ENCODE assay signal across 27 cellular contexts in genomic region chr7:155173905-155174304, GRCh38.
"Had no signal": no experiment of that assay in that cellular context is flagged by ENCODE, and none has a peak within 500 bp of the region (broad histone marks: within the 10 kb centered on the region; RNA-seq: fewer than 3 reads in every experiment).

No MANE protein-coding gene starts in this region.

- H3K4me3 ChIP-seq: gastrocnemius medialis, lower lobe of right lung, ovary, psoas muscle, skin epidermis, spleen, testis, tibial artery, upper lobe of left lung had no signal

- ATAC-seq: esophagus mucosa; gastrocnemius medialis; left ventricle myocardium superior; lower lobe of right lung; naive thymus-derived CD8-positive, alpha-beta T cell; psoas muscle; right cardiac atrium; stimulated activated memory B cell treated with anti-CD40 and anti-IgM and Interleukin-4, amounts not matched to agents 10 μg/mL and 1 μg/mL and 100 μg/mL, for 72 hours; stimulated activated naive CD8-positive, alpha-beta T cell treated with anti-CD3 and anti-CD28 coated beads, Interleukin-15, Interleukin-2, amounts not matched to agents 100 U/mL and 50 U/mL, for 24 hours had no signal

- H3K36me3 ChIP-seq: gastrocnemius medialis, lower lobe of right lung, ovary, spleen, tibial artery, upper lobe of left lung had no signal

- H3K9me3 ChIP-seq: gastrocnemius medialis, lower lobe of right lung, ovary, psoas muscle, testis, tibial artery had no signal

- H3K27ac ChIP-seq: epithelial cell of prostate, gastrocnemius medialis, lower lobe of right lung, ovary, psoas muscle, skin epidermis, spleen, testis, tibial artery, upper lobe of left lung had no signal

- DNase-seq: effector CD8-positive, alpha-beta T cell; endodermal cell; foreskin fibroblast; gastrocnemius medialis; head of caudate nucleus; left ventricle myocardium superior; lower lobe of right lung; naive thymus-derived CD8-positive, alpha-beta T cell; nephron progenitor cell; nucleus accumbens; ovary; posterior cingulate gyrus; psoas muscle; right cardiac atrium; spleen; stimulated activated CD4-positive, alpha-beta T cell treated with anti-CD3 and anti-CD28 coated beads, Interleukin-4, amount 100 ng/mL, for 4 hours; stimulated activated naive CD8-positive, alpha-beta T cell treated with anti-CD3 and anti-CD28 coated beads, Interleukin-15, Interleukin-2, amounts not matched to agents 100 U/mL and 50 U/mL, for 24 hours; testis; tibial artery; upper lobe of left lung had no signal

- H3K27ac Mint-ChIP-seq: dendritic cell treated with granulocyte-macrophage colony-stimulating factor and Interleukin-4, amounts not matched to agents 40 ng/mL and 50 ng/mL, for 4 days; endodermal cell; naive thymus-derived CD8-positive, alpha-beta T cell; nephron progenitor cell; stimulated activated memory B cell treated with anti-CD40 and anti-IgM and Interleukin-4, amounts not matched to agents 10 μg/mL and 1 μg/mL and 100 μg/mL, for 72 hours had no signal

- FAIRE-seq: keratinocyte, urothelium cell line had no signal

- H3K36me3 Mint-ChIP-seq: naive thymus-derived CD8-positive, alpha-beta T cell; stimulated activated memory B cell treated with anti-CD40 and anti-IgM and Interleukin-4, amounts not matched to agents 10 μg/mL and 1 μg/mL and 100 μg/mL, for 72 hours had no signal

- H3K4me1 Mint-ChIP-seq: naive thymus-derived CD8-positive, alpha-beta T cell; nephron progenitor cell had no signal

- H3K27me3 Mint-ChIP-seq: stimulated activated memory B cell treated with anti-CD40 and anti-IgM and Interleukin-4, amounts not matched to agents 10 μg/mL and 1 μg/mL and 100 μg/mL, for 72 hours had no signal

- H3K9me3 Mint-ChIP-seq: dendritic cell treated with granulocyte-macrophage colony-stimulating factor and Interleukin-4, amounts not matched to agents 40 ng/mL and 50 ng/mL, for 4 days had no signal

- H3K4me3 Mint-ChIP-seq: dendritic cell treated with granulocyte-macrophage colony-stimulating factor and Interleukin-4, amounts not matched to agents 40 ng/mL and 50 ng/mL, for 4 days; endodermal cell; naive thymus-derived CD8-positive, alpha-beta T cell; nephron progenitor cell; stimulated activated memory B cell treated with anti-CD40 and anti-IgM and Interleukin-4, amounts not matched to agents 10 μg/mL and 1 μg/mL and 100 μg/mL, for 72 hours had no signal

- H3K4me1 ChIP-seq: gastrocnemius medialis, lower lobe of right lung, psoas muscle, spleen, testis, tibial artery had no signal

- H3K27me3 ChIP-seq: gastrocnemius medialis, ovary, testis, upper lobe of left lung had no signal
